In the genomic region with DNA sequence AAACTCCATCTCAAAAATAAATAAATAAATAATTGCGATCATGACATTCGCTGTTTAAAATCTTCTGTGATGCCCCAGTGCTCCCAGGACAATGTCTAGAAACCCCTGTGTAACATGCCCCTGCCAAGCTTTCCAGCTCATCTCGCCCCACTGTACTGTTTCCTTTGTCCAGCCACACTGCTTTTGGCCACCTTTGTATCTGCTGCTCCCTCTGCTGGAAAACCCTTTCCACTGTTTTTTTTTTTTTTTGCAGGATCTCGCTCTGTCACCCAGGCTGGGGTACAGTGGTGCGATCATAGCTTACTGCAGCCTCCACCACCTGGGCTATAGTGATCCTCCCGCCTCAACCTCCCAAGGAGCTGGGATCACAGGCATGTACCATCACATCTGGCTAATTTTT, we compare ENCODE assay signal across 8 cellular contexts. TPM values are rescaled to one million over a fixed set of nuclear protein-coding genes. Genes with fewer than 3 reads are reported as not detected.
DNase-seq lines count a peak whose midpoint lies in the region; ATAC-seq and TF ChIP-seq lines count a peak whose summit lies in the region.
"Had no signal": no experiment of that assay in that cellular context is flagged by ENCODE, and none has a peak within 500 bp of the region (broad histone marks: within the 10 kb centered on the region; RNA-seq: fewer than 3 reads in every experiment).

No MANE protein-coding gene starts in this region.

- ATAC-seq in HG03442 (IDR thresholded peaks at IDR 0.05; ENCODE audit: unreplicated experiment) = no peak

- DNase-seq in AG20443 (ENCODE audit: low spot score) (peak; percentile 25), M059J (ENCODE audit: low read depth) (peak; percentile 35), erythroblast (lab: John Stamatoyannopoulos, UW) (peak; percentile 12 to 25), NOMO-1 treated with dmso at 0.1 percent for 144 hours (lab: John Stamatoyannopoulos, UW; ENCODE audit: unreplicated experiment) (no peak), H4 (ENCODE audit: low spot score) (no peak)
- DNase-seq: GOT3, NCI-H1694 had no signal

- no peak for TF ChIP-seq POLR2A in erythroblast (IDR thresholded peaks at IDR 0.05; ENCODE audit: low read length)

RNA-seq across cellular contexts. Expression of a gene that starts 7.5 kb away (rescaled TPM):
- total RNA-seq in M059J (2014; rRNA removed; shearing (Covaris generic)) = 92.1 and 117 TPM in 2 replicates
- total RNA-seq in H4 (2014; rRNA removed; shearing (Covaris generic)) = 41.3 and 53.7 TPM in 2 replicates

RNA-seq across cellular contexts. Expression of a gene that starts 22.8 kb away (rescaled TPM):
- 1.5 and 4.0 TPM in 2 replicates for total RNA-seq in M059J (2014; rRNA removed; shearing (Covaris generic))
- total RNA-seq in H4 (2014; rRNA removed; shearing (Covaris generic)) = 2.2 and 5.4 TPM in 2 replicates

RNA-seq across cellular contexts. Expression of a gene that starts 43.1 kb away (rescaled TPM):
- 36.2 and 45.0 TPM in 2 replicates for total RNA-seq in M059J (2014; rRNA removed; shearing (Covaris generic))
- 20.4 and 34.2 TPM in 2 replicates for total RNA-seq in H4 (2014; rRNA removed; shearing (Covaris generic))

RNA-seq across cellular contexts. Expression of a gene that starts 50.6 kb away (rescaled TPM):
- 0.05 and 0.30 TPM in 2 replicates for total RNA-seq in M059J (2014; rRNA removed; shearing (Covaris generic))
- not detected in 2 replicates for total RNA-seq in H4 (2014; rRNA removed; shearing (Covaris generic))

RNA-seq across cellular contexts. Expression of a gene that starts 53.4 kb away (rescaled TPM):
- not detected in 2 replicates for total RNA-seq in M059J (2014; rRNA removed; shearing (Covaris generic))
- not detected in 2 replicates for total RNA-seq in H4 (2014; rRNA removed; shearing (Covaris generic))

Comparison
In these comparisons a context has a peak if more than half of its experiments do, and no peak if none do; other contexts are left out.
1. DNase-seq: peak in AG20443 (single experiment), M059J (single experiment) and erythroblast (2 of 2); none in NOMO-1 treated with dmso at 0.1 percent for 144 hours (single experiment) and H4 (single experiment).